Comparison of ENCODE assay signal across 8 cellular contexts in genomic region chr21:39387461-39388037, GRCh38. TPM values are rescaled to one million over a fixed set of nuclear protein-coding genes. Genes with fewer than 3 reads are reported as not detected.
DNase-seq lines count a peak whose midpoint lies in the region; ATAC-seq and TF ChIP-seq lines count a peak whose summit lies in the region.

No MANE protein-coding gene starts in this region.

- POLR2A ChIA-PET in CD8-positive, alpha-beta T cell (lab: Charles Lee), result interaction anchor here (0.9 to 1.9 kb wide), 4 partner anchors 39 to 204 kb away, joined by 3 to 17 read pairs (median 9); partner anchors contain the start of genes BRWD1, HMGN1 and PSMG1

- peaks cover 12% of the 10 kb centered on the region; the same call in 1 of the 2 replicates for H4K20me1 ChIP-seq in GM23338 (replicated peaks; ENCODE audit: insufficient read depth)

- peaks cover 24% of the 10 kb centered on the region for H3K36me3 Mint-ChIP-seq in CD8-positive, alpha-beta T cell
- peaks cover 16% of the 10 kb centered on the region for H3K36me3 Mint-ChIP-seq in GM23338 (ENCODE audit: low read depth)

- no peaks in the 10 kb centered on the region for H3K9me2 ChIP-seq in GM23338 (ENCODE audit: insufficient read depth)

- no peaks in the 10 kb centered on the region for H3K9me3 ChIP-seq in CD8-positive, alpha-beta T cell (ENCODE audit: low read length)
- no peaks in the 10 kb centered on the region for H3K9me3 ChIP-seq in vagina

- H3K27me3 Mint-ChIP-seq in CD8-positive, alpha-beta T cell (ENCODE audit: low read depth), result no peaks in the 10 kb centered on the region
- peaks cover 28% of the 10 kb centered on the region for H3K27me3 Mint-ChIP-seq in GM23338 (ENCODE audit: insufficient read depth, low read depth, poor library complexity)

- H3K4me3 Mint-ChIP-seq in CD8-positive, alpha-beta T cell, result peak overlapping the region; percentile 88
- peak overlapping the region; percentile 74 for H3K4me3 Mint-ChIP-seq in GM23338

- peak overlapping the region; percentile 45 for H3K27ac ChIP-seq in CD8-positive, alpha-beta T cell (ENCODE audit: low read depth, low read length)
- H3K27ac ChIP-seq in GM23338 (ENCODE audit: low read depth) (peak overlapping the region; percentile 78), vagina (peak overlapping the region; percentile 65)

- H3K27me3 ChIP-seq in CD8-positive, alpha-beta T cell (ENCODE audit: insufficient read depth, low read length), result no peaks in the 10 kb centered on the region
- H3K27me3 ChIP-seq in GM23338 (ENCODE audit: insufficient read depth), result no peaks in the 10 kb centered on the region
- no peaks in the 10 kb centered on the region for H3K27me3 ChIP-seq in vagina

- peaks cover 10% of the 10 kb centered on the region for H3K36me3 ChIP-seq in CD8-positive, alpha-beta T cell (ENCODE audit: insufficient read depth, low read length)
- H3K36me3 ChIP-seq in GM23338 (ENCODE audit: insufficient read depth), result peaks cover 4% of the 10 kb centered on the region
- H3K36me3 ChIP-seq in vagina, result peaks cover 0 to 9% of the 10 kb centered on the region in 2 donors

- ATAC-seq in CD8-positive, alpha-beta T cell, result peak; percentile 63
- ATAC-seq in GM23338, result peak; percentile 30

- H3K4me2 ChIP-seq in GM23338, result peak overlapping the region; percentile 87

- no peaks in the 10 kb centered on the region for H3K9me3 Mint-ChIP-seq in CD8-positive, alpha-beta T cell
- no peaks in the 10 kb centered on the region for H3K9me3 Mint-ChIP-seq in GM23338

- no peak for TF ChIP-seq CTCF in CD8-positive, alpha-beta T cell (IDR thresholded peaks at IDR 0.05)
- no peak for TF ChIP-seq CTCF in GM23338 (conservative IDR thresholded peaks at IDR 0.05; ENCODE audit: low read depth in 2 of 2)
- no peak for TF ChIP-seq CTCF in astrocyte of the cerebellum (IDR thresholded peaks at IDR 0.05; ENCODE audit: low read depth, low read length, missing control alignments)
- TF ChIP-seq CTCF in vagina (IDR thresholded peaks at IDR 0.05), result no peak

- H3K4me1 Mint-ChIP-seq in CD8-positive, alpha-beta T cell (ENCODE audit: low read depth), result peaks cover 40% of the 10 kb centered on the region
- peaks cover 42% of the 10 kb centered on the region for H3K4me1 Mint-ChIP-seq in GM23338

- peak overlapping the region; percentile 45 for H3K4me3 ChIP-seq in CD8-positive, alpha-beta T cell (ENCODE audit: low read depth, low read length)
- H3K4me3 ChIP-seq in GM23338, result peak overlapping the region; percentile 66
- peak overlapping the region; percentile 42 for H3K4me3 ChIP-seq in astrocyte of the cerebellum (ENCODE audit: low read depth, low read length)
- peak overlapping the region; percentile 47 to 53 for H3K4me3 ChIP-seq in vagina

- intact Hi-C loops in CD8-positive, alpha-beta T cell (cut with DNase I, micrococcal nuclease), result loop anchor here (1.0 to 10.0 kb wide), 12 partner anchors 7 to 653 kb away; partner anchors contain the start of genes LCA5L (in 2 of the 2), PSMG1 (in 2 of the 2) and ETS2 (in 1 of the 2)
- intact Hi-C loops in vagina (cut with DNase I), result loop anchor here (5.0 to 10.0 kb wide), 2 partner anchors 75 to 203 kb away; partner anchors contain the start of genes BRWD1 and PSMG1

- peaks cover 12% of the 10 kb centered on the region for H3F3A ChIP-seq in GM23338 (replicated peaks; ENCODE audit: low read depth)

- DNase-seq in CD8-positive, alpha-beta T cell, result peak; percentile 78 to 96 (median 89)
- DNase-seq in GM23338 (ENCODE audit: low spot score) (peak; percentile 96), NCI-H2029 (lab: John Stamatoyannopoulos, UW) (peak; percentile 43), T-helper 22 cell (ENCODE audit: low read depth) (peak; percentile 86), astrocyte of the cerebellum (ENCODE audit: low read depth) (peak; percentile 64), hippocampal formation (lab: John Stamatoyannopoulos, UW) (peak; percentile 70 to 87), renal cortical epithelial cell (ENCODE audit: low read depth) (peak; percentile 58), vagina (ENCODE audit: extremely low spot score in 2 of 2) (peak in 1 of 2 donors; percentile 93)

- H3K79me2 ChIP-seq in GM23338 (replicated peaks; ENCODE audit: insufficient read depth), result peaks cover 15% of the 10 kb centered on the region

- peak overlapping the region; percentile 89 for H3K27ac Mint-ChIP-seq in CD8-positive, alpha-beta T cell
- peak overlapping the region; percentile 89; the same call in 1 of the 2 replicates for H3K27ac Mint-ChIP-seq in GM23338

- H2AFZ ChIP-seq in GM23338, result peak overlapping the region; percentile 89; the same call in 1 of the 2 replicates

- peaks cover 21% of the 10 kb centered on the region for H3K4me1 ChIP-seq in CD8-positive, alpha-beta T cell (ENCODE audit: insufficient read depth, low read length)
- H3K4me1 ChIP-seq in GM23338 (ENCODE audit: insufficient read depth) (peaks cover 6% of the 10 kb centered on the region), vagina (peaks cover 35% of the 10 kb centered on the region)

- CTCF ChIA-PET in CD8-positive, alpha-beta T cell (lab: Charles Lee), result interaction anchor here (0.8 to 1.3 kb wide), 12 partner anchors 9 to 190 kb away, joined by 3 to 6 read pairs (median 3); partner anchors contain the start of genes BRWD1 and HMGN1

- in situ Hi-C loops in astrocyte of the cerebellum (cut with HindIII; ENCODE audit: low sequenced_read_pairs), result no loop called here

- TF ChIP-seq POLR2A in vagina (IDR thresholded peaks at IDR 0.05), result no peak

TF ChIP-seq in GM23338, 12 proteins besides CTCF, POLR2A, EP300 and RAD21:
- TF ChIP-seq ZNF331 (CRISPR knock-in tag; IDR thresholded peaks at IDR 0.05; ENCODE audit: low read depth) (no peak), CREB1 (CRISPR knock-in tag; IDR thresholded peaks at IDR 0.05; ENCODE audit: low read depth) (0 out of 2 replicates have a peak, but pooled peaks have one; percentile 38), POLR2AphosphoS5 (IDR thresholded peaks at IDR 0.05; ENCODE audit: low read depth) (peak; percentile 51)

RNA-seq across cellular contexts. Expression of gene HMGN1, which starts 38.7 kb away (rescaled TPM):
- 100 to 1,000 TPM; 187 to 195 TPM for total RNA-seq in CD8-positive, alpha-beta T cell
- total RNA-seq in GM23338 (2014; rRNA removed; shearing (Covaris generic)), result 403 and 462 TPM in 2 replicates
- 800 and 889 TPM in 2 replicates for polyA plus RNA-seq in GM23338 (2016; fragmentation: Nextera tagmentation; extraction: Ambion mirVana)
- total RNA-seq in renal cortical epithelial cell (258 and 396 TPM in 2 replicates), vagina (82.0 TPM)

RNA-seq across cellular contexts. Expression of gene LCA5L, which starts 58.0 kb away (rescaled TPM):
- not detected for total RNA-seq in CD8-positive, alpha-beta T cell
- total RNA-seq in GM23338 (2014; rRNA removed; shearing (Covaris generic)), result 0.69 TPM in 1 of 2 replicates, not detected in the other
- 0.73 and 1.4 TPM in 2 replicates for polyA plus RNA-seq in GM23338 (2016; fragmentation: Nextera tagmentation; extraction: Ambion mirVana)
- total RNA-seq in renal cortical epithelial cell (3.1 and 3.6 TPM in 2 replicates), vagina (not detected)
